ENCODE assay signal across 9 cellular contexts in genomic region chr9:133593587-133593986, GRCh38. TPM values are rescaled to one million over a fixed set of nuclear protein-coding genes. Genes with fewer than 3 reads are reported as not detected.
"Had no signal": no experiment of that assay in that cellular context is flagged by ENCODE, and none has a peak within 500 bp of the region (broad histone marks: within the 10 kb centered on the region; RNA-seq: fewer than 3 reads in every experiment).

No MANE protein-coding gene starts in this region.

- H3K27ac ChIP-seq: HL-60 had no signal

- H2AFZ ChIP-seq: GM23338 had no signal

- H3K4me3 ChIP-seq: GM23338, HAP-1 had no signal

- H3K27ac Mint-ChIP-seq: GM23338, HFFc6, IgD-negative memory B cell had no signal

- H3K4me1 ChIP-seq: HAP-1 had no signal

- H3K4me2 ChIP-seq: GM23338 had no signal

- H3K36me3 ChIP-seq: HAP-1 had no signal

- H3K36me3 Mint-ChIP-seq: IgD-negative memory B cell had no signal

- H3K4me1 Mint-ChIP-seq: GM23338, IgD-negative memory B cell had no signal

- DNase-seq: H7, HFFc6 had no signal

- H3K4me3 Mint-ChIP-seq: GM23338, HFFc6, IgD-negative memory B cell had no signal

RNA-seq across cellular contexts. Expression of gene FAM163B, which starts 15.6 kb away (rescaled TPM):
- total RNA-seq: H4, HepG2, HFFc6, HT1080 had no signal

RNA-seq across cellular contexts. Expression of gene DBH, which starts 42.6 kb away (rescaled TPM):
- total RNA-seq: H4, HepG2, HFFc6, HT1080 had no signal

RNA-seq across cellular contexts. Expression of gene ADAMTSL2, which starts 59.1 kb away (rescaled TPM):
- total RNA-seq: H4, HT1080 had no signal
